ENCODE assay signal across 1 cellular context in the genomic region with DNA sequence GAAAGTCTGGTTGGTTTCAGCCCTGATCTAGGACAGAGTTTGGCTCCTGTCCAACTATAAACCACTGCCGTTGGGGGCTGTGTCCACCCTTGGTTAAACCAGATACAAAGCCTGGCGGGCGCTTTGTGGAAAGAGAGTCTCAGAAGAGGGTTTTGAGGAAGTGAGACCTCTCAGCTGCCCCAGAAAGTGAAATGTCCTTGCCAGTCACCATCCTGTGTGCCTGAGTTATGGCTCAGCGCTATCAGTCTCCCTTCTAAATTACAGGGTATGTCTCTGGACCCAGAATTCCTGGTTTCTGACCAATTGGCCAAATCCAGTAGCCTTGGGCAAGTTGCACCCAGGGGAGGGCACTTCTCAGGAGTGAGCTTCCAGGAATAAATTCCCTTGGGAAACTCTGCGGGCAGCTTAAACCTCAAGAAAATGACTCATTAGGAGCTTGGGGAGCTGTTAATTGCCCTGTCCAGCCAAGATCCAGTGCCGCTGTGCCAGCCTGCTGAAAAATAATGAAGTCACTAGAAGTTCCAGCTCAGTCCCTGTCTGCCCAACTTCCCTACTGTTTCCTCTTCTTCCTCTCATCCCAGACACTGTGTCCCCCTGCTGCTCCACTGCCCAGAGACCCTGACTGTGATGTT.
TF ChIP-seq lines count a peak whose summit lies in the region.

No MANE protein-coding gene starts in this region.

TF ChIP-seq in GM12878, 131 proteins besides CTCF, POLR2A, EP300 and RAD21 (continued from another document):
- TF ChIP-seq, protein P1, sequence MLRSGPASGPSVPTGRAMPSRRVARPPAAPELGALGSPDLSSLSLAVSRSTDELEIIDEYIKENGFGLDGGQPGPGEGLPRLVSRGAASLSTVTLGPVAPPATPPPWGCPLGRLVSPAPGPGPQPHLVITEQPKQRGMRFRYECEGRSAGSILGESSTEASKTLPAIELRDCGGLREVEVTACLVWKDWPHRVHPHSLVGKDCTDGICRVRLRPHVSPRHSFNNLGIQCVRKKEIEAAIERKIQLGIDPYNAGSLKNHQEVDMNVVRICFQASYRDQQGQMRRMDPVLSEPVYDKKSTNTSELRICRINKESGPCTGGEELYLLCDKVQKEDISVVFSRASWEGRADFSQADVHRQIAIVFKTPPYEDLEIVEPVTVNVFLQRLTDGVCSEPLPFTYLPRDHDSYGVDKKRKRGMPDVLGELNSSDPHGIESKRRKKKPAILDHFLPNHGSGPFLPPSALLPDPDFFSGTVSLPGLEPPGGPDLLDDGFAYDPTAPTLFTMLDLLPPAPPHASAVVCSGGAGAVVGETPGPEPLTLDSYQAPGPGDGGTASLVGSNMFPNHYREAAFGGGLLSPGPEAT (IDR thresholded peaks at IDR 0.05; ENCODE audit: low read depth): 0 out of 2 replicates have a peak, but pooled peaks have one; percentile 40
- TF ChIP-seq ZNF24 (IDR thresholded peaks at IDR 0.05): no peak
- TF ChIP-seq ZSCAN29 (IDR thresholded peaks at IDR 0.05): no peak
- peak; percentile 41; the same call in 1 of the 2 replicates for TF ChIP-seq MTA2 (IDR thresholded peaks at IDR 0.05; ENCODE audit: low read depth)
- TF ChIP-seq SPI1 (IDR thresholded peaks at IDR 0.05; ENCODE audit: borderline replicate concordance, insufficient read depth, low read depth, low read length): peak; percentile 82
- TF ChIP-seq CBFB (IDR thresholded peaks at IDR 0.05; ENCODE audit: low read depth): no peak
- TF ChIP-seq SMAD1 (IDR thresholded peaks at IDR 0.05; ENCODE audit: low read depth, partially characterized antibody): peak; percentile 39
- peak; percentile 78 for TF ChIP-seq IKZF1 (conservative IDR thresholded peaks at IDR 0.05)
- no peak for TF ChIP-seq EED (IDR thresholded peaks at IDR 0.05; ENCODE audit: low read depth)
- TF ChIP-seq, protein P2, sequence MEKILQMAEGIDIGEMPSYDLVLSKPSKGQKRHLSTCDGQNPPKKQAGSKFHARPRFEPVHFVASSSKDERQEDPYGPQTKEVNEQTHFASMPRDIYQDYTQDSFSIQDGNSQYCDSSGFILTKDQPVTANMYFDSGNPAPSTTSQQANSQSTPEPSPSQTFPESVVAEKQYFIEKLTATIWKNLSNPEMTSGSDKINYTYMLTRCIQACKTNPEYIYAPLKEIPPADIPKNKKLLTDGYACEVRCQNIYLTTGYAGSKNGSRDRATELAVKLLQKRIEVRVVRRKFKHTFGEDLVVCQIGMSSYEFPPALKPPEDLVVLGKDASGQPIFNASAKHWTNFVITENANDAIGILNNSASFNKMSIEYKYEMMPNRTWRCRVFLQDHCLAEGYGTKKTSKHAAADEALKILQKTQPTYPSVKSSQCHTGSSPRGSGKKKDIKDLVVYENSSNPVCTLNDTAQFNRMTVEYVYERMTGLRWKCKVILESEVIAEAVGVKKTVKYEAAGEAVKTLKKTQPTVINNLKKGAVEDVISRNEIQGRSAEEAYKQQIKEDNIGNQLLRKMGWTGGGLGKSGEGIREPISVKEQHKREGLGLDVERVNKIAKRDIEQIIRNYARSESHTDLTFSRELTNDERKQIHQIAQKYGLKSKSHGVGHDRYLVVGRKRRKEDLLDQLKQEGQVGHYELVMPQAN (conservative IDR thresholded peaks at IDR 0.05): no peak
- TF ChIP-seq NR2F1 (conservative IDR thresholded peaks at IDR 0.05): 0 out of 2 replicates have a peak, but pooled peaks have one; percentile 19
- TF ChIP-seq IKZF2 (IDR thresholded peaks at IDR 0.05): peak; percentile 49 to 74; a peak in 2 of 4 replicates
- no peak for TF ChIP-seq NBN (IDR thresholded peaks at IDR 0.05)
